7 cellular contexts compared by ENCODE assay signal in the genomic region with DNA sequence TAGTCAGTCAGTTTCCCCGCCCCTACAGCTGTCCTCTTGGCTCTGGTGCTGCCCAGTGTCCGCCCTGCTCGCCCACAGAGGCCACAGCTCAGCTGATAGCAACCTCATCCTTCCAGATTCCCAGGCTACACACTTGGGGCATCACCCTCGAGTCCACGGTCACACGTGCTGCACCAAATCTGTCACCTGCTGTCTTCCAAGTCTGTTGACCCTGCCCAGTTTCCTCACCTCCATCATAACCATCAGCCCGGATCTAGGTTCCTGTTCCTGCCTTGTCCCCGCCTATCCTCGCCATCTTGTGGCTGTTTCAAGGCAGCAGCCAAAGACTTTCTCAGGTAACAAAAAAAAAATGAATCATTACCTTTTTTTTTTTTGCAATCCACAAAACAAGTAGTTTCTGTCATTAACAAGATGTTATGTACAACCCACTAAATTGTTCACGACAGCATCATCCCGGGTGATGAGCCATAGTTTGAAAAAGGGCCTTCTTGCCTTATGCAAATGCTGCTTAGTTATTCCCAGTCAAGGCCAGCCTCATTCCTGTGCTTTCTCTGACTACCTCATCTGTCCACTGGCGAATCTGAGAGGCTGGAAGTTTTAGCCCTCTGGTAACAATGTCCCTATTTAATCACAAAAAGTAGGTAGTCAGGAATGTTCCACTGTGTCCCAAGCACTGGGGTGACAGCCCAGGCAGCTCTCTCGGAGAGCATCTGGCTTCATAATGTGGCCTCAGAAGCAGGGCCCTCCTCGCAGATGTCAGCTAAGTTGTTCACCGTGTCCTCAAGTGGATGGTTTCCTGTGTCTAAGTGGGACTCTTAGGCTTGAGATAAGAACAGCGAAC. TPM values are rescaled to one million over a fixed set of nuclear protein-coding genes. Genes with fewer than 3 reads are reported as not detected.
A peak's percentile ranks its signal among the peaks of the same experiment; 100 is the strongest.
DNase-seq lines count a peak whose midpoint lies in the region; ATAC-seq, FAIRE-seq and TF ChIP-seq lines count a peak whose summit lies in the region.

No MANE protein-coding gene starts in this region.

- H3K9me3 ChIP-seq in mucosa of descending colon (no peaks in the 10 kb centered on the region), small intestine (ENCODE audit: control insufficient read depth, low read depth) (no peaks in the 10 kb centered on the region)

- no peak overlapping the region for H3K4me3 ChIP-seq in dorsolateral prefrontal cortex
- H3K4me3 ChIP-seq in mucosa of descending colon = no peak overlapping the region
- H3K4me3 ChIP-seq in small intestine (ENCODE audit: low read depth in 1 of 2, low read length in 2 of 2) = no peak overlapping the region

- ATAC-seq in mucosa of descending colon = no peak
- no peak for ATAC-seq in HG02852 (IDR thresholded peaks at IDR 0.05; ENCODE audit: unreplicated experiment)

- no peaks in the 10 kb centered on the region for H3K4me1 ChIP-seq in mucosa of descending colon (ENCODE audit: low read depth)
- H3K4me1 ChIP-seq in small intestine (ENCODE audit: control insufficient read depth in 2 of 2, insufficient read depth in 1 of 2, low read depth in 1 of 2, low read length in 1 of 2) = no peaks in the 10 kb centered on the region

- FAIRE-seq in small intestine (lab: Jason Lieb, UNC) = no peak

- no peaks in the 10 kb centered on the region for H3K27me3 ChIP-seq in dorsolateral prefrontal cortex
- no peaks in the 10 kb centered on the region for H3K27me3 ChIP-seq in small intestine (ENCODE audit: control insufficient read depth in 2 of 2, insufficient read depth in 2 of 2, low read length in 2 of 2)

- H3K36me3 Mint-ChIP-seq in osteocyte (ENCODE audit: unreplicated experiment) = peaks cover 24% of the 10 kb centered on the region

- intact Hi-C loops in dorsolateral prefrontal cortex (cut with DNase I) = no loop called here
- intact Hi-C loops in mucosa of descending colon (cut with DNase I, micrococcal nuclease) = no loop called here

- no peak overlapping the region for H3K4me3 Mint-ChIP-seq in osteocyte (ENCODE audit: unreplicated experiment)

- no peaks in the 10 kb centered on the region for H3K4me1 Mint-ChIP-seq in osteocyte (ENCODE audit: unreplicated experiment)

- H3K9me3 Mint-ChIP-seq in osteocyte (ENCODE audit: unreplicated experiment) = no peaks in the 10 kb centered on the region

- peak; percentile 86 for DNase-seq in ELR (ENCODE audit: low read depth)
- DNase-seq in NCI-H510A treated with DMSO at 0.1 percent for 48 hours (lab: John Stamatoyannopoulos, UW) = peak; percentile 33
- no peak for DNase-seq in dorsolateral prefrontal cortex
- no peak for DNase-seq in osteocyte (ENCODE audit: extremely low spot score, unreplicated experiment)
- no peak for DNase-seq in mucosa of descending colon
- DNase-seq in small intestine = no peak

- WGBS in small intestine, 3 donors = 75 to 82% (median 80%) methylated on average over 16 of the region's 16 CpGs

- H3K27ac ChIP-seq in dorsolateral prefrontal cortex = peak overlapping the region in 43 of 59 donors; percentile 2 to 87 (median 48)
- H3K27ac ChIP-seq in small intestine (ENCODE audit: low read depth in 1 of 2, low read length in 1 of 2) = no peak overlapping the region

- TF ChIP-seq CTCF in dorsolateral prefrontal cortex (IDR thresholded peaks at IDR 0.05 in 54 of 56, conservative IDR thresholded peaks at IDR 0.05 in 2 of 56; ENCODE audit: low read depth in 1 of 56, partially characterized antibody in 56 of 56) = no peak
- TF ChIP-seq CTCF in osteocyte (IDR thresholded peaks at IDR 0.05) = no peak
- TF ChIP-seq CTCF in mucosa of descending colon (IDR thresholded peaks at IDR 0.05) = no peak

- peak overlapping the region; percentile 47 for H3K27ac Mint-ChIP-seq in osteocyte (ENCODE audit: unreplicated experiment)

- no peaks in the 10 kb centered on the region for H3K27me3 Mint-ChIP-seq in osteocyte (ENCODE audit: unreplicated experiment)

- peaks cover 3% of the 10 kb centered on the region for H3K36me3 ChIP-seq in mucosa of descending colon (ENCODE audit: low read depth)
- H3K36me3 ChIP-seq in small intestine (ENCODE audit: control insufficient read depth in 2 of 2, insufficient read depth in 2 of 2, low read length in 2 of 2) = peaks cover 0 to 27% of the 10 kb centered on the region in 2 donors

RNA-seq across cellular contexts. Expression of a gene that starts 4.9 kb away (rescaled TPM):
- total RNA-seq in dorsolateral prefrontal cortex = 10 to 100 TPM; 16.3 to 37.8 (median 24.3) TPM
- 19.8 and 24.0 TPM in 2 replicates for total RNA-seq in osteocyte
- total RNA-seq in mucosa of descending colon = 10 to 100 TPM; 17.6 to 23.9 (median 22.0) TPM
- polyA plus RNA-seq in small intestine = 10 to 100 TPM; 25.4 to 65.7 (median 52.8) TPM

RNA-seq across cellular contexts. Expression of a gene that starts 34.1 kb away (rescaled TPM):
- 100 to 1,000 TPM; 107 to 182 (median 141) TPM for total RNA-seq in dorsolateral prefrontal cortex
- 64.6 and 69.2 TPM in 2 replicates for total RNA-seq in osteocyte
- total RNA-seq in mucosa of descending colon = 100 to 1,000 TPM; 103 to 131 (median 110) TPM
- 10 to 100 TPM; 60.3 to 87.0 (median 85.9) TPM for polyA plus RNA-seq in small intestine

RNA-seq across cellular contexts. Expression of a gene that starts 48.7 kb away (rescaled TPM):
- total RNA-seq in dorsolateral prefrontal cortex (under 1 TPM in 28 of 120 experiments, not detected in 92; 0.16 to 0.56 (median 0.28) TPM), osteocyte (not detected in 2 replicates), mucosa of descending colon (under 1 TPM in 2 of 3 donors, not detected in 1; 0.31 to 0.51 TPM)
- polyA plus RNA-seq in small intestine = 1 to 10 TPM in 1 of 3 donors, under 1 TPM in 1, not detected in 1; 0.54 to 2.1 TPM

Comparison
In these comparisons a context has a peak if more than half of its experiments do, and no peak if none do; other contexts are left out.
1. DNase-seq: peak in ELR (single experiment) and NCI-H510A treated with DMSO at 0.1 percent for 48 hours (single experiment); none in dorsolateral prefrontal cortex (0 of 10), osteocyte (single experiment), mucosa of descending colon (0 of 3) and small intestine (single experiment).
2. H3K27ac ChIP-seq: peak in dorsolateral prefrontal cortex (43 of 59); none in small intestine (0 of 2).